In genomic region chr14:92930737-92931602, GRCh38 we compare ENCODE assay signal across 26 cellular contexts. TPM values are rescaled to one million over a fixed set of nuclear protein-coding genes. Genes with fewer than 3 reads are reported as not detected.
DNase-seq lines count a peak whose midpoint lies in the region; ATAC-seq and TF ChIP-seq lines count a peak whose summit lies in the region.
"Had no signal": no experiment of that assay in that cellular context is flagged by ENCODE, and none has a peak within 500 bp of the region (broad histone marks: within the 10 kb centered on the region; RNA-seq: fewer than 3 reads in every experiment).

No MANE protein-coding gene starts in this region.

- DNase-seq in left ventricle myocardium superior (peak; percentile 13), left cardiac atrium (no peak), cardiac fibroblast (ENCODE audit: low read depth in 2 of 2) (peak; percentile 14 to 45), iris pigment epithelial cell (ENCODE audit: low read depth) (peak; percentile 5), HAP-1 (ENCODE audit: low spot score in 2 of 2) (no peak), mesothelial cell of epicardium (ENCODE audit: low spot score in 2 of 2, unreplicated experiment in 2 of 2) (no peak)
- DNase-seq in activated T-helper 2 cell treated with anti-CD3 and anti-CD28 coated beads, Interferon-gamma antibody, Interleukin-2, Interleukin-4, amounts not matched to agents 10 μg/mL and 5 μg/mL and 100 μg/mL, durations not matched to agents 14 hours and 24 hours and 36 hours (ENCODE audit: low spot score) = no peak
- DNase-seq: activated CD4-positive, alpha-beta T cell treated with anti-CD3 and anti-CD28 coated beads for 4 hours; CD4-positive, alpha-beta T cell; colonic mucosa; KBM-7; left colon; MV-4-11; NCI-H187; NCI-H2227 treated with DMSO at 0.1 percent for 48 hours; NCI-H82; nephron progenitor cell; SHP77; spleen; stimulated activated CD4-positive, alpha-beta T cell treated with anti-CD3 and anti-CD28 coated beads, Interleukin-4, amount 100 ng/mL, for 4 hours; T-cell; uterus had no signal

- H3K36me3 ChIP-seq in HAP-1 (replicated peaks) = 0 out of 2 replicates have a peak, but pooled peaks cover 1% of the 10 kb centered on the region
- H3K36me3 ChIP-seq: colonic mucosa, uterus had no signal

- H3K9me3 ChIP-seq in HAP-1 = no peaks in the 10 kb centered on the region
- H3K9me3 ChIP-seq: colonic mucosa, spleen, uterus had no signal

- no peaks in the 10 kb centered on the region for H3K4me1 ChIP-seq in HAP-1
- H3K4me1 ChIP-seq: colonic mucosa, uterus had no signal

- H3K27ac Mint-ChIP-seq in activated T-helper 2 cell treated with anti-CD3 and anti-CD28 coated beads, Interferon-gamma antibody, Interleukin-2, Interleukin-4, amounts not matched to agents 10 μg/mL and 5 μg/mL and 100 μg/mL, durations not matched to agents 14 hours and 24 hours and 36 hours = no peak overlapping the region
- no peak overlapping the region for H3K27ac Mint-ChIP-seq in mesothelial cell of epicardium
- H3K27ac Mint-ChIP-seq: brain; CD4-positive, alpha-beta T cell; nephron progenitor cell; T-cell had no signal

- no peaks in the 10 kb centered on the region for H3K27me3 Mint-ChIP-seq in activated T-helper 2 cell treated with anti-CD3 and anti-CD28 coated beads, Interferon-gamma antibody, Interleukin-2, Interleukin-4, amounts not matched to agents 10 μg/mL and 5 μg/mL and 100 μg/mL, durations not matched to agents 14 hours and 24 hours and 36 hours (ENCODE audit: low read depth)
- H3K27me3 Mint-ChIP-seq in mesothelial cell of epicardium (ENCODE audit: low read depth) = peaks cover 12% of the 10 kb centered on the region
- H3K27me3 Mint-ChIP-seq: brain had no signal

- no peaks in the 10 kb centered on the region for H3K4me1 Mint-ChIP-seq in activated T-helper 2 cell treated with anti-CD3 and anti-CD28 coated beads, Interferon-gamma antibody, Interleukin-2, Interleukin-4, amounts not matched to agents 10 μg/mL and 5 μg/mL and 100 μg/mL, durations not matched to agents 14 hours and 24 hours and 36 hours (ENCODE audit: low read depth)
- H3K4me1 Mint-ChIP-seq in mesothelial cell of epicardium = no peaks in the 10 kb centered on the region
- H3K4me1 Mint-ChIP-seq: brain, T-cell had no signal

- H3K4me3 Mint-ChIP-seq in activated T-helper 2 cell treated with anti-CD3 and anti-CD28 coated beads, Interferon-gamma antibody, Interleukin-2, Interleukin-4, amounts not matched to agents 10 μg/mL and 5 μg/mL and 100 μg/mL, durations not matched to agents 14 hours and 24 hours and 36 hours (ENCODE audit: low read depth) = no peak overlapping the region
- H3K4me3 Mint-ChIP-seq in mesothelial cell of epicardium = no peak overlapping the region
- H3K4me3 Mint-ChIP-seq: brain; CD4-positive, alpha-beta T cell; nephron progenitor cell; T-cell had no signal

- no peaks in the 10 kb centered on the region for H3K9me3 Mint-ChIP-seq in activated T-helper 2 cell treated with anti-CD3 and anti-CD28 coated beads, Interferon-gamma antibody, Interleukin-2, Interleukin-4, amounts not matched to agents 10 μg/mL and 5 μg/mL and 100 μg/mL, durations not matched to agents 14 hours and 24 hours and 36 hours
- no peaks in the 10 kb centered on the region for H3K9me3 Mint-ChIP-seq in mesothelial cell of epicardium
- H3K9me3 Mint-ChIP-seq: brain; CD4-positive, alpha-beta T cell; nephron progenitor cell; T-cell had no signal

- H3K4me3 ChIP-seq in cardiac fibroblast (replicated peaks in 1 of 2; ENCODE audit: low read depth in 2 of 2, low read length in 2 of 2) (no peak overlapping the region), HAP-1 (no peak overlapping the region)
- H3K4me3 ChIP-seq: colonic mucosa, spleen, uterus had no signal

- no peak for TF ChIP-seq CTCF in cardiac fibroblast (IDR thresholded peaks at IDR 0.05; ENCODE audit: low read depth, low read length)
- no peak for TF ChIP-seq CTCF in mesothelial cell of epicardium (IDR thresholded peaks at IDR 0.05; ENCODE audit: unreplicated experiment)

- H3K27me3 ChIP-seq in HAP-1 (ENCODE audit: low read depth) = no peaks in the 10 kb centered on the region
- H3K27me3 ChIP-seq: colonic mucosa, uterus had no signal

- no peaks in the 10 kb centered on the region for H3K36me3 Mint-ChIP-seq in activated T-helper 2 cell treated with anti-CD3 and anti-CD28 coated beads, Interferon-gamma antibody, Interleukin-2, Interleukin-4, amounts not matched to agents 10 μg/mL and 5 μg/mL and 100 μg/mL, durations not matched to agents 14 hours and 24 hours and 36 hours (ENCODE audit: low read depth)
- no peaks in the 10 kb centered on the region for H3K36me3 Mint-ChIP-seq in mesothelial cell of epicardium
- H3K36me3 Mint-ChIP-seq: brain, T-cell had no signal

- in situ Hi-C loops in HAP-1 (cut with MboI; ENCODE audit: low sequenced_read_pairs) = no loop called here

- intact Hi-C loops in left ventricle myocardium superior (cut with micrococcal nuclease) (no loop called here), left cardiac atrium (cut with DNase I) (no loop called here)
- intact Hi-C loops in activated T-helper 2 cell treated with anti-CD3 and anti-CD28 coated beads, Interferon-gamma antibody, Interleukin-2, Interleukin-4, amounts not matched to agents 10 μg/mL and 5 μg/mL and 100 μg/mL, durations not matched to agents 14 hours and 24 hours and 36 hours (cut with micrococcal nuclease) = no loop called here

- peak; percentile 12 for ATAC-seq in left ventricle myocardium superior
- ATAC-seq in left cardiac atrium = no peak
- ATAC-seq in GM18519 (IDR thresholded peaks at IDR 0.05; ENCODE audit: low FRiP score, unreplicated experiment) = no peak
- ATAC-seq: left colon, T-cell had no signal

RNA-seq across cellular contexts. Expression of gene CHGA, which starts 8.0 kb away (rescaled TPM):
- not detected for total RNA-seq in left ventricle myocardium superior
- total RNA-seq in left cardiac atrium = not detected
- total RNA-seq in activated T-helper 2 cell treated with anti-CD3 and anti-CD28 coated beads, Interferon-gamma antibody, Interleukin-2, Interleukin-4, amounts not matched to agents 10 μg/mL and 5 μg/mL and 100 μg/mL, durations not matched to agents 14 hours and 24 hours and 36 hours = not detected in 2 replicates
- not detected in 3 replicates for total RNA-seq in mesothelial cell of epicardium
- total RNA-seq: CD4-positive, alpha-beta T cell; mononuclear cell; pulmonary artery endothelial cell; spleen had no signal

Comparison
In these comparisons a context has a peak if more than half of its experiments do, and no peak if none do; other contexts are left out.
1. DNase-seq: peak in left ventricle myocardium superior (single experiment), cardiac fibroblast (2 of 2) and iris pigment epithelial cell (single experiment); none in left cardiac atrium (single experiment), activated T-helper 2 cell treated with anti-CD3 and anti-CD28 coated beads, Interferon-gamma antibody, Interleukin-2, Interleukin-4, amounts not matched to agents 10 μg/mL and 5 μg/mL and 100 μg/mL, durations not matched to agents 14 hours and 24 hours and 36 hours (single experiment), HAP-1 (0 of 2) and mesothelial cell of epicardium (0 of 2).